11 cellular contexts compared by ENCODE assay signal in genomic region chr9:127556871-127557270, GRCh38. TPM values are rescaled to one million over a fixed set of nuclear protein-coding genes. Genes with fewer than 3 reads are reported as not detected.
A peak's percentile ranks its signal among the peaks of the same experiment; 100 is the strongest.
DNase-seq lines count a peak whose midpoint lies in the region; ATAC-seq, FAIRE-seq and TF ChIP-seq lines count a peak whose summit lies in the region.
"Had no signal": no experiment of that assay in that cellular context is flagged by ENCODE, and none has a peak within 500 bp of the region (broad histone marks: within the 10 kb centered on the region; RNA-seq: fewer than 3 reads in every experiment).

No MANE protein-coding gene starts in this region.

- H3K23ac ChIP-seq in H9 (ENCODE audit: insufficient read length, low read depth, low read length), result no peak overlapping the region

- H3K4me3 ChIP-seq in A549, result no peak overlapping the region
- no peak overlapping the region for H3K4me3 ChIP-seq in breast epithelium
- no peak overlapping the region for H3K4me3 ChIP-seq in BE2C (ENCODE audit: low read depth, low read length)
- H3K4me3 ChIP-seq: HAP-1 had no signal

- H3K27me3 ChIP-seq in H9 (ENCODE audit: insufficient read depth, low read length) (no peaks in the 10 kb centered on the region), breast epithelium (no peaks in the 10 kb centered on the region), BE2C (no peaks in the 10 kb centered on the region)

- no peak for TF ChIP-seq EP300 in A549 (IDR thresholded peaks at IDR 0.05)

- H3K9me3 ChIP-seq in A549 (no peaks in the 10 kb centered on the region), H9 (ENCODE audit: control insufficient read depth, low read depth, low read length) (no peaks in the 10 kb centered on the region), breast epithelium (no peaks in the 10 kb centered on the region), BE2C (no peaks in the 10 kb centered on the region)
- H3K9me3 ChIP-seq: HAP-1 had no signal

- H3K36me3 ChIP-seq in breast epithelium (no peaks in the 10 kb centered on the region), BE2C (no peaks in the 10 kb centered on the region)

- H2BK120ac ChIP-seq in H9 (ENCODE audit: low read depth, low read length, poor library complexity, severe bottlenecking), result no peak overlapping the region

- H2BK15ac ChIP-seq in H9 (ENCODE audit: low read depth, low read length), result no peak overlapping the region

- H2AK5ac ChIP-seq in H9 (ENCODE audit: insufficient read length, low read length), result no peak overlapping the region

- H3K4me2 ChIP-seq in A549, result peak overlapping the region; percentile 69
- no peak overlapping the region for H3K4me2 ChIP-seq in H9 (ENCODE audit: insufficient read depth, insufficient read length, low read length)

- H3K56ac ChIP-seq in H9 (ENCODE audit: insufficient read length, low read depth, low read length), result no peak overlapping the region

- no peak overlapping the region for H2BK12ac ChIP-seq in H9 (ENCODE audit: insufficient read length, low read depth, low read length)

- ATAC-seq in A549, result no peak
- ATAC-seq in stimulated activated memory B cell treated with anti-CD40 and anti-IgM and Interleukin-4, amounts not matched to agents 10 μg/mL and 1 μg/mL and 100 μg/mL, for 72 hours, result no peak

- H3K79me1 ChIP-seq in H9 (ENCODE audit: insufficient read depth, low read depth, low read length, poor library complexity, severe bottlenecking), result peaks cover 6% of the 10 kb centered on the region

- no peak overlapping the region for H3K18ac ChIP-seq in H9 (ENCODE audit: insufficient read length, low read depth, low read length)

- H2BK5ac ChIP-seq in H9 (ENCODE audit: insufficient read length, low read length), result no peak overlapping the region

- no peak overlapping the region for H3T11ph ChIP-seq in H9 (ENCODE audit: low read length)

- DNase-seq in A549 (ENCODE audit: low read depth in 1 of 2, low spot score in 1 of 2) (no peak), H9 (no peak), breast epithelium (ENCODE audit: low spot score in 2 of 2) (no peak), NCI-H2196 (lab: John Stamatoyannopoulos, UW; ENCODE audit: unreplicated experiment) (no peak), progenitor cell of endocrine pancreas (ENCODE audit: low spot score, unreplicated experiment) (no peak), BE2C (no peak)
- DNase-seq: activated CD4-positive, alpha-beta T cell treated with anti-CD3 and anti-CD28 coated beads for 48 hours; NCI-H187 treated with DMSO at 0.1 percent for 48 hours had no signal

- H3K36me3 Mint-ChIP-seq in H9 (ENCODE audit: insufficient read depth in 1 of 3, low read depth in 3 of 3), result peaks cover 4 to 9% (median 7%) of the 10 kb centered on the region in 3 experiments; a peak in 6 of 7 replicates
- H3K36me3 Mint-ChIP-seq in nephron (ENCODE audit: low read depth), result no peaks in the 10 kb centered on the region
- no peaks in the 10 kb centered on the region for H3K36me3 Mint-ChIP-seq in progenitor cell of endocrine pancreas (ENCODE audit: insufficient read depth)
- H3K36me3 Mint-ChIP-seq in stimulated activated memory B cell treated with anti-CD40 and anti-IgM and Interleukin-4, amounts not matched to agents 10 μg/mL and 1 μg/mL and 100 μg/mL, for 72 hours, result no peaks in the 10 kb centered on the region

- no peak overlapping the region for H2AFZ ChIP-seq in H9 (ENCODE audit: low read length)

- POLR2A ChIA-PET in A549 (lab: Yijun Ruan, JAX), result interaction anchor here (1.0 kb wide), 1 partner anchor 22 kb away, joined by 3 read pairs; no protein-coding TSS in a partner anchor

- WGBS in A549 (ENCODE audit: missing lambda C conversion rate), result 76% methylated on average over 4 of the region's 4 CpGs
- no CpG with 5 or more reads among the region's 4 CpGs for WGBS in H9 (ENCODE audit: extremely low coverage, insufficient read length, low lambda C conversion rate)

- no peaks in the 10 kb centered on the region for H3K23me2 ChIP-seq in H9 (ENCODE audit: insufficient read length, low read depth, low read length, poor library complexity, severe bottlenecking)

- H2BK20ac ChIP-seq in H9 (ENCODE audit: low read depth, low read length, poor library complexity, severe bottlenecking), result no peak overlapping the region

- H4K20me1 ChIP-seq in H9 (ENCODE audit: control insufficient read depth, insufficient read depth, insufficient read length), result peaks cover 2% of the 10 kb centered on the region

- H3K4ac ChIP-seq in H9 (ENCODE audit: low read depth, low read length), result no peak overlapping the region

- TF ChIP-seq CTCF in A549 (IDR thresholded peaks at IDR 0.05), result no peak
- no peak for TF ChIP-seq CTCF in H9 (conservative IDR thresholded peaks at IDR 0.05)
- TF ChIP-seq CTCF in breast epithelium (IDR thresholded peaks at IDR 0.05), result no peak
- TF ChIP-seq CTCF in nephron (IDR thresholded peaks at IDR 0.05; ENCODE audit: unreplicated experiment in 3 of 3), result no peak
- TF ChIP-seq CTCF in progenitor cell of endocrine pancreas (IDR thresholded peaks at IDR 0.05; ENCODE audit: unreplicated experiment), result no peak
- no peak for TF ChIP-seq CTCF in BE2C (IDR thresholded peaks at IDR 0.05; ENCODE audit: low read depth, low read length)

- no peak for TF ChIP-seq RAD21 in A549 (conservative IDR thresholded peaks at IDR 0.05 in 1 of 2, IDR thresholded peaks at IDR 0.05 in 1 of 2)

- H3K27me3 Mint-ChIP-seq in H9 (ENCODE audit: low read depth), result no peaks in the 10 kb centered on the region
- no peaks in the 10 kb centered on the region for H3K27me3 Mint-ChIP-seq in nephron (ENCODE audit: low read depth)
- H3K27me3 Mint-ChIP-seq in progenitor cell of endocrine pancreas, result no peaks in the 10 kb centered on the region
- no peaks in the 10 kb centered on the region for H3K27me3 Mint-ChIP-seq in stimulated activated memory B cell treated with anti-CD40 and anti-IgM and Interleukin-4, amounts not matched to agents 10 μg/mL and 1 μg/mL and 100 μg/mL, for 72 hours

- H3K9me3 Mint-ChIP-seq in H9, result no peaks in the 10 kb centered on the region
- H3K9me3 Mint-ChIP-seq in nephron, result no peaks in the 10 kb centered on the region
- H3K9me3 Mint-ChIP-seq in progenitor cell of endocrine pancreas (ENCODE audit: low read depth), result no peaks in the 10 kb centered on the region
- no peaks in the 10 kb centered on the region for H3K9me3 Mint-ChIP-seq in stimulated activated memory B cell treated with anti-CD40 and anti-IgM and Interleukin-4, amounts not matched to agents 10 μg/mL and 1 μg/mL and 100 μg/mL, for 72 hours

- no peak for FAIRE-seq in A549 (lab: Jason Lieb, UNC)

- peak overlapping the region; percentile 7; the same call in 1 of the 2 replicates for H3K14ac ChIP-seq in H9 (ENCODE audit: insufficient read depth, low read length)

- peaks cover 6% of the 10 kb centered on the region; the same call in 1 of the 2 replicates for H3K79me2 ChIP-seq in H9 (ENCODE audit: insufficient read depth, low read length)

- H3K27ac ChIP-seq in A549 (peak overlapping the region; percentile 82 to 92), H9 (ENCODE audit: insufficient read length, low read depth, low read length) (no peak overlapping the region), breast epithelium (peak overlapping the region; percentile 89 to 94)

- intact Hi-C loops in breast epithelium (cut with DNase I; ENCODE audit: low total_unique reads), result no loop called here

- no peak overlapping the region for H3K9ac ChIP-seq in H9 (ENCODE audit: extremely low read depth, insufficient read length, low read length)

- H4K91ac ChIP-seq in H9 (ENCODE audit: insufficient read length, low read depth, low read length), result no peak overlapping the region

- TF ChIP-seq POLR2A in A549 (IDR thresholded peaks at IDR 0.05; ENCODE audit: low read length) (no peak), breast epithelium (IDR thresholded peaks at IDR 0.05) (no peak)

- H3K4me3 Mint-ChIP-seq in H9, result no peak overlapping the region
- no peak overlapping the region for H3K4me3 Mint-ChIP-seq in nephron
- no peak overlapping the region for H3K4me3 Mint-ChIP-seq in progenitor cell of endocrine pancreas (ENCODE audit: low read depth)
- H3K4me3 Mint-ChIP-seq in stimulated activated memory B cell treated with anti-CD40 and anti-IgM and Interleukin-4, amounts not matched to agents 10 μg/mL and 1 μg/mL and 100 μg/mL, for 72 hours, result no peak overlapping the region

- peaks cover 46 to 51% of the 10 kb centered on the region in 2 experiments for H3K4me1 Mint-ChIP-seq in H9
- peaks cover 53% of the 10 kb centered on the region for H3K4me1 Mint-ChIP-seq in nephron
- H3K4me1 Mint-ChIP-seq in progenitor cell of endocrine pancreas (ENCODE audit: low read depth), result peaks cover 11% of the 10 kb centered on the region
- H3K4me1 Mint-ChIP-seq in stimulated activated memory B cell treated with anti-CD40 and anti-IgM and Interleukin-4, amounts not matched to agents 10 μg/mL and 1 μg/mL and 100 μg/mL, for 72 hours, result peaks cover 12% of the 10 kb centered on the region

- CTCF ChIA-PET in A549 (lab: Yijun Ruan, JAX), result interaction anchor here (0.8 to 6.3 kb wide), 10 partner anchors 9 to 365 kb away, joined by 3 to 68 read pairs (median 4); partner anchors contain the start of gene TOR2A

- H3K4me1 ChIP-seq in A549 (peaks cover 85% of the 10 kb centered on the region), H9 (ENCODE audit: insufficient read depth, low read length) (peaks cover 3% of the 10 kb centered on the region; the same call in 1 of the 2 replicates), breast epithelium (peaks cover 17 to 37% of the 10 kb centered on the region in 2 donors), BE2C (no peaks in the 10 kb centered on the region; the same call in 1 of the 2 replicates)

- H4K8ac ChIP-seq in H9 (replicated peaks; ENCODE audit: insufficient read length, low read depth, low read length), result no peak overlapping the region

- H4K5ac ChIP-seq in H9 (ENCODE audit: insufficient read length, low read depth, low read length), result no peak overlapping the region

- H3K27ac Mint-ChIP-seq in H9 (no peak overlapping the region; a peak in 1 of 7 replicates), nephron (peak overlapping the region; percentile 75 to 91 (median 81)), progenitor cell of endocrine pancreas (no peak overlapping the region)
- H3K27ac Mint-ChIP-seq in stimulated activated memory B cell treated with anti-CD40 and anti-IgM and Interleukin-4, amounts not matched to agents 10 μg/mL and 1 μg/mL and 100 μg/mL, for 72 hours, result no peak overlapping the region

TF ChIP-seq in A549, 52 proteins besides CTCF, POLR2A, EP300 and RAD21 (continues in another document):
- TF ChIP-seq MYC (IDR thresholded peaks at IDR 0.05; ENCODE audit: borderline replicate concordance, low read length), result no peak
- TF ChIP-seq MAFK (IDR thresholded peaks at IDR 0.05; ENCODE audit: partially characterized antibody), result no peak
- no peak for TF ChIP-seq JUNB (IDR thresholded peaks at IDR 0.05)

RNA-seq across cellular contexts. Expression of gene STXBP1, which starts 55.2 kb away (rescaled TPM):
- polyA plus RNA-seq in A549 (2011; rRNA removed) (13.3 and 20.4 TPM in 2 replicates), A549 (2017; fragmentation: RNase III; extraction: RNeasy Plus Mini Kit Qiagen cat#74134 plus additional on column Dnase treatment) (16.1 to 22.6 TPM (median 19.8 TPM) in 3 replicates)
- polyA plus RNA-seq in A549 (2012; cell fraction: cytosol; rRNA removed), result 12.7 and 14.5 TPM in 2 replicates
- polyA plus RNA-seq in A549 (2012; cell fraction: nucleus; rRNA removed), result 16.5 and 22.0 TPM in 2 replicates
- polyA minus RNA-seq in A549 (2011; rRNA and poly(A)+ RNA removed), result 22.3 and 22.9 TPM in 2 replicates
- total RNA-seq in H9 (2021) (22.1 and 22.3 TPM in 2 replicates), breast epithelium (10 to 100 TPM; 19.0 to 45.9 (median 43.2) TPM), progenitor cell of endocrine pancreas (23.4 and 24.8 TPM in 2 replicates)
- polyA plus RNA-seq in BE2C (2012; ENCODE audit: insufficient read depth, insufficient read length, low read depth), result 118 TPM

Comparison
In these comparisons a context has a peak if more than half of its experiments do, and no peak if none do; other contexts are left out.
1. H3K27ac Mint-ChIP-seq: peak in nephron (3 of 3); none in H9 (0 of 3), progenitor cell of endocrine pancreas (single experiment) and stimulated activated memory B cell treated with anti-CD40 and anti-IgM and Interleukin-4, amounts not matched to agents 10 μg/mL and 1 μg/mL and 100 μg/mL, for 72 hours (single experiment).